In the genomic region with DNA sequence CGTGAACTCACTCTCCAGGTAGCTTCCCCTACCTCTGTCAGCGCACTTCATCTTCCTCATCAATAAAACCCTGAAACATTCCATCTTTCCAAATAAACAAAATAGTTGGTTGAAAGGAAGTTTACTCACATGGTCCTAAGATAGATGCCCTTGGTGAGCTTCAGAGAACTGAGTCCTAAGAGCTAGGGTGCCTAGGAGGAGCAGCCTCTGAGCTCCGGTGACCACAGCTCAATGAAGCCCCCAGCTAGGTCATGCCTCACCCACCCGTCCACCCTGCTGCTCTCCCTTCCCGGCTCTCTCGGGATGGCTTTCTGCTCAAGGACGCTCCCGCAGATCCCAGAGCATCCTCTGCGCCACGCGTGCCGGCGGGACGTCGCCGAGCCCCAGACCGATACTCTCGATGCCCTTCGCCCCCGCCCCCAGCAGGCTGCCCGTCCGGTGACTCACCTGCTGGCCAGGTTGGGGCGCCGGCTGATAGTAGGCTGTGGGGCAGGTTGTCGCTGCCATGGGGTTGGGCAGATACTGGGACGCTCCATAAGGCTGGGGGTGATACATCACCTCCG, we compare ENCODE assay signal across 8 cellular contexts. TPM values are rescaled to one million over a fixed set of nuclear protein-coding genes. Genes with fewer than 3 reads are reported as not detected.
DNase-seq lines count a peak whose midpoint lies in the region; ATAC-seq and TF ChIP-seq lines count a peak whose summit lies in the region.

No MANE protein-coding gene starts in this region.

- H3K4me1 Mint-ChIP-seq in glutamatergic neuron (ENCODE audit: low read depth, unreplicated experiment) = no peaks in the 10 kb centered on the region

- TF ChIP-seq CTCF in glutamatergic neuron (IDR thresholded peaks at IDR 0.05; ENCODE audit: partially characterized antibody, unreplicated experiment) (no peak), sigmoid colon (IDR thresholded peaks at IDR 0.05) (no peak)

- no peaks in the 10 kb centered on the region for H3K27me3 Mint-ChIP-seq in glutamatergic neuron (ENCODE audit: unreplicated experiment)

- H3K4me1 ChIP-seq in sigmoid colon = peaks cover 0 to 39% (median 26%) of the 10 kb centered on the region in 4 donors

- no peaks in the 10 kb centered on the region for H3K36me3 ChIP-seq in sigmoid colon

- no peaks in the 10 kb centered on the region for H3K36me3 Mint-ChIP-seq in glutamatergic neuron (ENCODE audit: unreplicated experiment)

- no peaks in the 10 kb centered on the region for H3K9me3 ChIP-seq in sigmoid colon

- intact Hi-C loops in sigmoid colon (cut with DNase I) = loop anchor here (2.0 to 5.0 kb wide), 2 partner anchors 99 to 198 kb away; no protein-coding TSS in a partner anchor

- H3K9me3 Mint-ChIP-seq in glutamatergic neuron (ENCODE audit: unreplicated experiment) = no peaks in the 10 kb centered on the region

- no peak for TF ChIP-seq POLR2A in sigmoid colon (IDR thresholded peaks at IDR 0.05)

- H3K27me3 ChIP-seq in sigmoid colon = no peaks in the 10 kb centered on the region

- ATAC-seq in GM19351 (IDR thresholded peaks at IDR 0.05; ENCODE audit: unreplicated experiment) (peak; percentile 28), HG02973 (IDR thresholded peaks at IDR 0.05; ENCODE audit: unreplicated experiment) (no peak), HG02970 (IDR thresholded peaks at IDR 0.05; ENCODE audit: low FRiP score, unreplicated experiment) (no peak)

- H3K27ac Mint-ChIP-seq in glutamatergic neuron (ENCODE audit: unreplicated experiment) = no peak overlapping the region

- 4% methylated on average over 27 of the region's 27 CpGs for WGBS in sigmoid colon, 2 donors

- H3K4me3 Mint-ChIP-seq in glutamatergic neuron (ENCODE audit: unreplicated experiment) = peak overlapping the region; percentile 73

- H3K27ac ChIP-seq in sigmoid colon = peak overlapping the region; percentile 85 to 98 (median 92)

- H3K4me3 ChIP-seq in sigmoid colon = peak overlapping the region; percentile 76 to 84 (median 80)

- peak; percentile 20 for DNase-seq in NCI-H146 treated with DMSO at 0.1 percent for 48 hours (lab: John Stamatoyannopoulos, UW; ENCODE audit: unreplicated experiment)
- peak; percentile 37 for DNase-seq in glutamatergic neuron
- peak; percentile 71 for DNase-seq in sigmoid colon
- no peak for DNase-seq in activated naive CD4-positive, alpha-beta T cell treated with Interleukin-2 at 50 U/mL for 16 hours
- no peak for DNase-seq in NAMALWA (ENCODE audit: low spot score)

- no peak for TF ChIP-seq EP300 in sigmoid colon (IDR thresholded peaks at IDR 0.05)

RNA-seq across cellular contexts. Expression of gene VGLL3, which starts 0.7 kb away (rescaled TPM):
- 0.15 TPM for total RNA-seq in glutamatergic neuron (ENCODE audit: unreplicated experiment)
- total RNA-seq in sigmoid colon = 10 to 100 TPM; 24.0 to 35.0 (median 31.6) TPM
- polyA plus RNA-seq in sigmoid colon = 1 to 10 TPM in 2 of 3 donors, under 1 TPM in 1; 0.23 to 4.8 (median 1.4) TPM

Comparison
In these comparisons a context has a peak if more than half of its experiments do, and no peak if none do; other contexts are left out.
1. DNase-seq: peak in NCI-H146 treated with DMSO at 0.1 percent for 48 hours (single experiment), glutamatergic neuron (single experiment) and sigmoid colon (single experiment); none in activated naive CD4-positive, alpha-beta T cell treated with Interleukin-2 at 50 U/mL for 16 hours (single experiment) and NAMALWA (single experiment).
2. RNA of gene VGLL3, which starts 0.7 kb away (total RNA-seq): 24.0 to 35.0 TPM in sigmoid colon; 0.15 TPM in glutamatergic neuron (single experiment); every median in the first group is over 10 times any median in the second.